19 cellular contexts compared by ENCODE assay signal in genomic region chr1:93083979-93084378, GRCh38. TPM values are rescaled to one million over a fixed set of nuclear protein-coding genes. Genes with fewer than 3 reads are reported as not detected.
DNase-seq lines count a peak whose midpoint lies in the region; ATAC-seq and TF ChIP-seq lines count a peak whose summit lies in the region.
"Had no signal": no experiment of that assay in that cellular context is flagged by ENCODE, and none has a peak within 500 bp of the region (broad histone marks: within the 10 kb centered on the region; RNA-seq: fewer than 3 reads in every experiment).

No MANE protein-coding gene starts in this region.

- H3K27ac Mint-ChIP-seq in activated T-cell treated with anti-CD3 and anti-CD28 coated beads, Interleukin-2, amount 50 U/mL, for 72 hours, result no peak overlapping the region
- H3K27ac Mint-ChIP-seq in activated T-helper 17 cell treated with anti-CD3 and anti-CD28 coated beads, Interleukin-2, amount 50 U/mL, for 72 hours, result no peak overlapping the region
- peak overlapping the region in 1 of 9 donors; percentile 30 for H3K27ac Mint-ChIP-seq in naive thymus-derived CD4-positive, alpha-beta T cell
- no peak overlapping the region for H3K27ac Mint-ChIP-seq in activated CD8-positive, alpha-beta T cell treated with anti-CD3 and anti-CD28 coated beads, Interleukin-2, amount 10 ng/mL, durations not matched to agents 7 days and 5 days

- H3K4me3 ChIP-seq in DOHH2 (ENCODE audit: low read length), result no peak overlapping the region
- no peak overlapping the region for H3K4me3 ChIP-seq in naive thymus-derived CD4-positive, alpha-beta T cell (ENCODE audit: low read length)
- H3K4me3 ChIP-seq: A549, GM23248, HAP-1 had no signal

- CTCF ChIA-PET in naive thymus-derived CD4-positive, alpha-beta T cell (lab: Charles Lee), result interaction anchor here (0.8 kb wide), 1 partner anchor 48 kb away, joined by 3 read pairs; no protein-coding TSS in a partner anchor
- CTCF ChIA-PET in activated CD8-positive, alpha-beta T cell treated with anti-CD3 and anti-CD28 coated beads, Interleukin-2, amount 10 ng/mL, durations not matched to agents 7 days and 5 days (lab: Charles Lee), result interaction anchor here (0.9 kb wide), 1 partner anchor 221 kb away, joined by 3 read pairs; no protein-coding TSS in a partner anchor

- no peak overlapping the region for H3K27ac ChIP-seq in DOHH2 (ENCODE audit: low read depth, low read length)
- H3K27ac ChIP-seq in naive thymus-derived CD4-positive, alpha-beta T cell (ENCODE audit: low read depth, low read length), result no peak overlapping the region
- H3K27ac ChIP-seq: 22Rv1, A549, GM23248, HL-60 had no signal

- H3K9me3 ChIP-seq in DOHH2 (ENCODE audit: control insufficient read depth, insufficient read depth, low read length), result no peaks in the 10 kb centered on the region; the same call in 1 of the 2 replicates
- no peaks in the 10 kb centered on the region for H3K9me3 ChIP-seq in naive thymus-derived CD4-positive, alpha-beta T cell (ENCODE audit: control insufficient read depth in 2 of 3, low read length in 3 of 3)
- H3K9me3 ChIP-seq: A549, HAP-1 had no signal

- H3K4me1 Mint-ChIP-seq in activated T-cell treated with anti-CD3 and anti-CD28 coated beads, Interleukin-2, amount 50 U/mL, for 72 hours (ENCODE audit: low read depth), result peaks cover 59% of the 10 kb centered on the region
- H3K4me1 Mint-ChIP-seq in activated T-cell treated with anti-CD3 and anti-CD28 coated beads, Interleukin-2, amount 50 U/mL, for 4 hours (ENCODE audit: low read depth), result peaks cover 40% of the 10 kb centered on the region
- peaks cover 11% of the 10 kb centered on the region for H3K4me1 Mint-ChIP-seq in activated T-helper 17 cell treated with anti-CD3 and anti-CD28 coated beads, Interleukin-2, amount 50 U/mL, for 72 hours
- peaks cover 45 to 84% (median 68%) of the 10 kb centered on the region in 7 donors for H3K4me1 Mint-ChIP-seq in naive thymus-derived CD4-positive, alpha-beta T cell
- H3K4me1 Mint-ChIP-seq in activated CD8-positive, alpha-beta T cell treated with anti-CD3 and anti-CD28 coated beads, Interleukin-2, amount 10 ng/mL, durations not matched to agents 7 days and 5 days (ENCODE audit: low read depth), result peaks cover 43% of the 10 kb centered on the region

- H3K4me2 ChIP-seq in DOHH2 (ENCODE audit: low read length), result peak overlapping the region; percentile 47
- H3K4me2 ChIP-seq: A549 had no signal

- no peaks in the 10 kb centered on the region for H3K9me2 ChIP-seq in DOHH2 (replicated peaks; ENCODE audit: control insufficient read depth, low read length)

- H3K79me2 ChIP-seq in DOHH2 (ENCODE audit: control insufficient read depth, low read length), result peaks cover 99% of the 10 kb centered on the region

- H3K36me3 Mint-ChIP-seq in activated T-cell treated with anti-CD3 and anti-CD28 coated beads, Interleukin-2, amount 50 U/mL, for 72 hours (ENCODE audit: insufficient read depth in 2 of 2), result peaks cover 9 to 37% of the 10 kb centered on the region in 2 donors
- H3K36me3 Mint-ChIP-seq in activated T-cell treated with anti-CD3 and anti-CD28 coated beads, Interleukin-2, amount 50 U/mL, for 4 hours (ENCODE audit: insufficient read depth), result peaks cover 30% of the 10 kb centered on the region
- H3K36me3 Mint-ChIP-seq in activated T-helper 17 cell treated with anti-CD3 and anti-CD28 coated beads, Interleukin-2, amount 50 U/mL, for 72 hours (ENCODE audit: low read depth), result peaks cover 71% of the 10 kb centered on the region
- H3K36me3 Mint-ChIP-seq in naive thymus-derived CD4-positive, alpha-beta T cell, result peaks cover 4 to 38% (median 32%) of the 10 kb centered on the region in 5 donors
- H3K36me3 Mint-ChIP-seq in activated CD8-positive, alpha-beta T cell treated with anti-CD3 and anti-CD28 coated beads, Interleukin-2, amount 10 ng/mL, durations not matched to agents 7 days and 5 days (ENCODE audit: low read depth), result peaks cover 49% of the 10 kb centered on the region

- peaks cover 9% of the 10 kb centered on the region for H3F3A ChIP-seq in DOHH2 (ENCODE audit: control insufficient read depth, insufficient read depth)

- H3K4me3 Mint-ChIP-seq in activated T-cell treated with anti-CD3 and anti-CD28 coated beads, Interleukin-2, amount 50 U/mL, for 72 hours, result peak overlapping the region; percentile 24 to 34
- H3K4me3 Mint-ChIP-seq in activated T-cell treated with anti-CD3 and anti-CD28 coated beads, Interleukin-2, amount 50 U/mL, for 4 hours, result no peak overlapping the region
- H3K4me3 Mint-ChIP-seq in activated T-helper 17 cell treated with anti-CD3 and anti-CD28 coated beads, Interleukin-2, amount 50 U/mL, for 72 hours, result peak overlapping the region; percentile 94
- peak overlapping the region in 6 of 10 donors; percentile 4 to 94 (median 12) for H3K4me3 Mint-ChIP-seq in naive thymus-derived CD4-positive, alpha-beta T cell
- no peak overlapping the region for H3K4me3 Mint-ChIP-seq in activated CD8-positive, alpha-beta T cell treated with anti-CD3 and anti-CD28 coated beads, Interleukin-2, amount 10 ng/mL, durations not matched to agents 7 days and 5 days
- H3K4me3 Mint-ChIP-seq: CD14-positive monocyte had no signal

- intact Hi-C loops in naive thymus-derived CD4-positive, alpha-beta T cell (cut with micrococcal nuclease), result loop anchor here (5.0 kb wide), 3 partner anchors 33 to 353 kb away; no protein-coding TSS in a partner anchor

- no peak for ATAC-seq in activated T-cell treated with anti-CD3 and anti-CD28 coated beads, Interleukin-2, amount 50 U/mL, for 72 hours (replicated peaks in 1 of 2)
- no peak for ATAC-seq in activated T-cell treated with anti-CD3 and anti-CD28 coated beads, Interleukin-2, amount 50 U/mL, for 4 hours
- no peak for ATAC-seq in activated T-helper 17 cell treated with anti-CD3 and anti-CD28 coated beads, Interleukin-2, amount 50 U/mL, for 72 hours (replicated peaks)
- no peak for ATAC-seq in naive thymus-derived CD4-positive, alpha-beta T cell
- ATAC-seq in activated CD8-positive, alpha-beta T cell treated with anti-CD3 and anti-CD28 coated beads, Interleukin-2, amount 10 ng/mL, durations not matched to agents 7 days and 5 days, result no peak
- ATAC-seq in GM18520 (IDR thresholded peaks at IDR 0.05; ENCODE audit: unreplicated experiment), result no peak
- ATAC-seq: A549 had no signal

- POLR2A ChIA-PET in naive thymus-derived CD4-positive, alpha-beta T cell (lab: Charles Lee), result no interaction called here
- POLR2A ChIA-PET in activated CD8-positive, alpha-beta T cell treated with anti-CD3 and anti-CD28 coated beads, Interleukin-2, amount 10 ng/mL, durations not matched to agents 7 days and 5 days (lab: Charles Lee), result no interaction called here

- H3K27me3 Mint-ChIP-seq in activated T-cell treated with anti-CD3 and anti-CD28 coated beads, Interleukin-2, amount 50 U/mL, for 72 hours (ENCODE audit: low read depth), result no peaks in the 10 kb centered on the region
- H3K27me3 Mint-ChIP-seq in activated T-cell treated with anti-CD3 and anti-CD28 coated beads, Interleukin-2, amount 50 U/mL, for 4 hours (ENCODE audit: low read depth), result no peaks in the 10 kb centered on the region
- H3K27me3 Mint-ChIP-seq in activated T-helper 17 cell treated with anti-CD3 and anti-CD28 coated beads, Interleukin-2, amount 50 U/mL, for 72 hours, result no peaks in the 10 kb centered on the region
- no peaks in the 10 kb centered on the region for H3K27me3 Mint-ChIP-seq in naive thymus-derived CD4-positive, alpha-beta T cell
- no peaks in the 10 kb centered on the region for H3K27me3 Mint-ChIP-seq in activated CD8-positive, alpha-beta T cell treated with anti-CD3 and anti-CD28 coated beads, Interleukin-2, amount 10 ng/mL, durations not matched to agents 7 days and 5 days (ENCODE audit: low read depth)
- H3K27me3 Mint-ChIP-seq: CD4-positive, alpha-beta memory T cell had no signal

- peaks cover 70% of the 10 kb centered on the region for H3K4me1 ChIP-seq in DOHH2 (ENCODE audit: control insufficient read depth, low read length)
- H3K4me1 ChIP-seq in naive thymus-derived CD4-positive, alpha-beta T cell (ENCODE audit: control insufficient read depth in 2 of 2, insufficient read depth in 2 of 2, low read length in 2 of 2), result peaks cover 16 to 19% of the 10 kb centered on the region in 2 donors
- H3K4me1 ChIP-seq: HAP-1 had no signal

- H4K20me1 ChIP-seq in DOHH2 (ENCODE audit: control insufficient read depth, insufficient read depth, low read depth, low read length), result peaks cover 40% of the 10 kb centered on the region

- H3K9me3 Mint-ChIP-seq in activated T-cell treated with anti-CD3 and anti-CD28 coated beads, Interleukin-2, amount 50 U/mL, for 72 hours, result no peaks in the 10 kb centered on the region
- H3K9me3 Mint-ChIP-seq in activated T-cell treated with anti-CD3 and anti-CD28 coated beads, Interleukin-2, amount 50 U/mL, for 4 hours, result no peaks in the 10 kb centered on the region
- H3K9me3 Mint-ChIP-seq in activated T-helper 17 cell treated with anti-CD3 and anti-CD28 coated beads, Interleukin-2, amount 50 U/mL, for 72 hours, result no peaks in the 10 kb centered on the region
- H3K9me3 Mint-ChIP-seq in naive thymus-derived CD4-positive, alpha-beta T cell, result peaks cover 0 to 4% (median 0%) of the 10 kb centered on the region in 11 donors
- peaks cover 12% of the 10 kb centered on the region for H3K9me3 Mint-ChIP-seq in activated CD8-positive, alpha-beta T cell treated with anti-CD3 and anti-CD28 coated beads, Interleukin-2, amount 10 ng/mL, durations not matched to agents 7 days and 5 days (ENCODE audit: insufficient read depth)
- H3K9me3 Mint-ChIP-seq: CD14-positive monocyte; CD4-positive, alpha-beta memory T cell had no signal

- H3K27me3 ChIP-seq in DOHH2 (ENCODE audit: control insufficient read depth, low read length), result no peaks in the 10 kb centered on the region
- no peaks in the 10 kb centered on the region for H3K27me3 ChIP-seq in naive thymus-derived CD4-positive, alpha-beta T cell (ENCODE audit: control insufficient read depth in 2 of 2, insufficient read depth in 2 of 2, low read length in 2 of 2)

- peaks cover 91% of the 10 kb centered on the region for H3K36me3 ChIP-seq in DOHH2 (ENCODE audit: control insufficient read depth, low read length)
- H3K36me3 ChIP-seq in naive thymus-derived CD4-positive, alpha-beta T cell (ENCODE audit: control insufficient read depth in 2 of 3, insufficient read depth in 3 of 3, low read length in 3 of 3), result peaks cover 3 to 15% (median 4%) of the 10 kb centered on the region in 3 experiments

- TF ChIP-seq CTCF in DOHH2 (IDR thresholded peaks at IDR 0.05; ENCODE audit: low read depth, low read length, poor library complexity, severe bottlenecking), result no peak

- DNase-seq in activated T-cell treated with anti-CD3 and anti-CD28 coated beads, Interleukin-2, amount 50 U/mL, for 72 hours, result no peak
- DNase-seq in activated T-cell treated with anti-CD3 and anti-CD28 coated beads, Interleukin-2, amount 50 U/mL, for 4 hours, result no peak
- no peak for DNase-seq in naive thymus-derived CD4-positive, alpha-beta T cell
- no peak for DNase-seq in activated CD8-positive, alpha-beta T cell treated with anti-CD3 and anti-CD28 coated beads, Interleukin-2, amount 10 ng/mL, durations not matched to agents 7 days and 5 days
- DNase-seq in activated CD8-positive, alpha-beta memory T cell treated with anti-CD3 and anti-CD28 coated beads, Interleukin-2, amount 50 U/mL, for 48 hours, result no peak
- DNase-seq: AML-193; CD4-positive, alpha-beta memory T cell; DMS153; DMS79; EL; GM23248 had no signal

RNA-seq across cellular contexts. Expression of gene MTF2, which starts 4.9 kb away (rescaled TPM):
- total RNA-seq in activated T-cell treated with anti-CD3 and anti-CD28 coated beads, Interleukin-2, amount 50 U/mL, for 72 hours, result 10 to 100 TPM; 45.6 to 51.7 TPM
- total RNA-seq in activated T-cell treated with anti-CD3 and anti-CD28 coated beads, Interleukin-2, amount 50 U/mL, for 4 hours, result 10 to 100 TPM; 37.4 to 42.7 (median 42.3) TPM
- total RNA-seq in activated T-helper 17 cell treated with anti-CD3 and anti-CD28 coated beads, Interleukin-2, amount 50 U/mL, for 72 hours, result 10 to 100 TPM; 50.0 to 58.5 TPM
- 10 to 100 TPM; 35.3 to 63.1 (median 47.1) TPM for total RNA-seq in naive thymus-derived CD4-positive, alpha-beta T cell
- polyA plus RNA-seq in naive thymus-derived CD4-positive, alpha-beta T cell, result 10 to 100 TPM; 75.9 to 77.9 TPM
- 10 to 100 TPM; 56.4 to 63.2 TPM for total RNA-seq in activated CD8-positive, alpha-beta T cell treated with anti-CD3 and anti-CD28 coated beads, Interleukin-2, amount 10 ng/mL, durations not matched to agents 7 days and 5 days

Comparison
In these comparisons a context has a peak if more than half of its experiments do, and no peak if none do; other contexts are left out.
1. H3K4me3 Mint-ChIP-seq: peak in activated T-cell treated with anti-CD3 and anti-CD28 coated beads, Interleukin-2, amount 50 U/mL, for 72 hours (2 of 2), activated T-helper 17 cell treated with anti-CD3 and anti-CD28 coated beads, Interleukin-2, amount 50 U/mL, for 72 hours (single experiment) and naive thymus-derived CD4-positive, alpha-beta T cell (6 of 10); none in activated T-cell treated with anti-CD3 and anti-CD28 coated beads, Interleukin-2, amount 50 U/mL, for 4 hours (single experiment) and activated CD8-positive, alpha-beta T cell treated with anti-CD3 and anti-CD28 coated beads, Interleukin-2, amount 10 ng/mL, durations not matched to agents 7 days and 5 days (single experiment).